In the genomic region with DNA sequence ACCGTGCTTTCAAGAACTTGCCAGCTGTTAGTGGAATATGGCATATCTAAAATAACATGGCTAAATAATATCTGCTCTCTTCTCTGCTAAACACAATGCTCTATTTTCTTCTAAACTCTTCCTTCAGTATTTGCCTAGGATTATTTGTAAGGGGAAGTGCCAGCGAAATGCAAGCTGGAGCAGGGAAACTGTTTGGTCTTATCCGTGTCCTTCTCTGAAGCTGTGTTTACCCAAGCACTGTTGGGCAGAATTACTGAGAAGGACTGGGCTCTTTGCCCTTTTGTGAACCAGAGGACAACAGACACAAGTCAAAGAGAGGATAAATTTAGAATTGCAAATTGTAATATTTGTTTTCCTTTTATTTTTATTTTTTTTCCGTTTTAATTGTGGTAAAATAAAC, we compare ENCODE assay signal across 1 cellular context.
TF ChIP-seq lines count a peak whose summit lies in the region.

No MANE protein-coding gene starts in this region.

TF ChIP-seq in HepG2, 621 proteins besides CTCF, POLR2A, EP300 and RAD21 (continued from another document):
- TF ChIP-seq FOXA3 (CRISPR knock-in tag; IDR thresholded peaks at IDR 0.05): peak; percentile 23; the same call in 1 of the 2 replicates
- TF ChIP-seq HNRNPH1 (optimal IDR thresholded peaks at IDR 0.05; ENCODE audit: low read depth, low read length): no peak
- no peak for TF ChIP-seq MATR3 (CRISPR knock-in tag; IDR thresholded peaks at IDR 0.05)
- TF ChIP-seq ZBTB42 (CRISPR knock-in tag; IDR thresholded peaks at IDR 0.05): no peak
- TF ChIP-seq, protein P1, sequence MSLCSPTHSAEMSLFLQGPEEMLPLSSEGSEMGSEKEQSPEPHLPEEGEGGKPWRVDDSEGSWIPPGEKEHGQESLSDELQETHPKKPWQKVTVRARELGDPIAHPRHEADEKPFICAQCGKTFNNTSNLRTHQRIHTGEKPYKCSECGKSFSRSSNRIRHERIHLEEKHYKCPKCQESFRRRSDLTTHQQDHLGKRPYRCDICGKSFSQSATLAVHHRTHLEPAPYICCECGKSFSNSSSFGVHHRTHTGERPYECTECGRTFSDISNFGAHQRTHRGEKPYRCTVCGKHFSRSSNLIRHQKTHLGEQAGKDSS (CRISPR knock-in tag; IDR thresholded peaks at IDR 0.05; ENCODE audit: borderline replicate concordance, low read depth): no peak
- TF ChIP-seq ZNF567 (CRISPR knock-in tag; IDR thresholded peaks at IDR 0.05; ENCODE audit: borderline replicate concordance): no peak
- TF ChIP-seq FOXA1 (IDR thresholded peaks at IDR 0.05): no peak
- TF ChIP-seq FOXA1 (CRISPR knock-in tag; IDR thresholded peaks at IDR 0.05): peak; percentile 52
- no peak for TF ChIP-seq MBNL3 (CRISPR knock-in tag; conservative IDR thresholded peaks at IDR 0.05)
